In the genomic region with DNA sequence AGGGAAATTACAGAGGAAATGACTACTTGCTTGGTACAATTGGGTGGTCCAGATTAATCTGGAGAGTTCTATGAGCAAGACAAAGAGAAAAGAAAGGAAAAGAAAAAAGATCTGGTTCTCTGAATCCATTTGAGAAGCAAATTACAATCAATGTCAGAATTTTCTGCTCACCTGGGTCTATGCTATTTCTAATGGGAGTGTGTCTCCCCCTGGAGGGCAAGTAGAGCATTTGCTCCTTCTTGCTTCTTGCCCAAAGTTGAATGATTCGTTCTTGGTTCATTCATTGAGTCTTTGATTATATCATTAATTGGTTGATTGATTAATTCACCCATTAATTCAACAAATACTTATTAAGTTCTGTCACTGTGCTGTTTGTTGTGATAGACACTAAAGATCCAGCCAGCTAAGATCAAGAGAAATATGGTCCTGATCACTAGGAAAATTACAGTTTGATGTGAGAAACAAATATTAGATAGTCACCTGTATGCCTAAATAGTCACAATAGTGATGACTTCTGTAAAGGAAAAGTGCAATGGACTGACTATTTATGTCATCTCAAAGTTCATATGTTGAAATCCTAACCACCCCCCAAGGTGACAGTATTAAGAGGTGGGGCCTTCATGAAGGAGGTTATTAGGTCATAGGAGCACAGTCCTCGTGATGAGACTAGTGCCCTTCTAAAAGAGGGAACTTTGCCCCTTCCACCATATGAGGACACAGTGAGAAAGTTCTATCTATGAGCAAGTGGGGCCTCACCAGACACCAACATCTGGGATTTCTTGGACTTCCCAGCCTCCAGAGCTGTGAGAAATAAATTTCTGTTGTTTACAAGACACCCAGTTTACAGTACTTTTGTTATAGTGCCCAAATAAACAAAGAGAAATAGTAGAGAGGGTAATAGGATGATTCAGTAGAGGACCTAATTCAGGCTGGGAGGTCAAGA, we compare ENCODE assay signal across 9 cellular contexts. TPM values are rescaled to one million over a fixed set of nuclear protein-coding genes. Genes with fewer than 3 reads are reported as not detected.
DNase-seq lines count a peak whose midpoint lies in the region; FAIRE-seq and TF ChIP-seq lines count a peak whose summit lies in the region.
"Had no signal": no experiment of that assay in that cellular context is flagged by ENCODE, and none has a peak within 500 bp of the region (broad histone marks: within the 10 kb centered on the region; RNA-seq: fewer than 3 reads in every experiment).

No MANE protein-coding gene starts in this region.

- 34% methylated on average over 2 of the region's 2 CpGs for WGBS in hepatocyte (ENCODE audit: low lambda C conversion rate, missing lambda C conversion rate)

- H3K27ac ChIP-seq in Peyer's patch (no peak overlapping the region), astrocyte (ENCODE audit: low read depth, low read length) (no peak overlapping the region), hepatocyte (no peak overlapping the region)

- H3K4me1 ChIP-seq in Peyer's patch (no peaks in the 10 kb centered on the region), astrocyte (ENCODE audit: insufficient read depth, low read length) (no peaks in the 10 kb centered on the region), hepatocyte (ENCODE audit: insufficient read depth) (no peaks in the 10 kb centered on the region)

- H3K4me3 ChIP-seq in Peyer's patch, result no peak overlapping the region
- no peak overlapping the region for H3K4me3 ChIP-seq in astrocyte (ENCODE audit: insufficient read depth, low read depth, low read length)
- no peak overlapping the region for H3K4me3 ChIP-seq in hepatocyte

- no peaks in the 10 kb centered on the region for H4K20me1 ChIP-seq in astrocyte (ENCODE audit: insufficient read depth, low read length)
- no peaks in the 10 kb centered on the region for H4K20me1 ChIP-seq in hepatocyte (ENCODE audit: insufficient read depth, poor library complexity, severe bottlenecking)

- no peak for TF ChIP-seq POLR2A in Peyer's patch (IDR thresholded peaks at IDR 0.05)

- peaks cover 24% of the 10 kb centered on the region for H3K27me3 Mint-ChIP-seq in T-helper 2 cell treated with Interferon-gamma antibody and Interleukin-4, amounts not matched to agents 5 μg/mL and 100 μg/mL, for 36 hours (ENCODE audit: low read depth)
- peaks cover 10% of the 10 kb centered on the region for H3K27me3 Mint-ChIP-seq in astrocyte (ENCODE audit: low read depth, unreplicated experiment)

- peak; percentile 58 for FAIRE-seq in astrocyte (lab: Jason Lieb, UNC)

- no peaks in the 10 kb centered on the region for H3K36me3 Mint-ChIP-seq in T-helper 2 cell treated with Interferon-gamma antibody and Interleukin-4, amounts not matched to agents 5 μg/mL and 100 μg/mL, for 36 hours (ENCODE audit: low read depth)
- no peaks in the 10 kb centered on the region for H3K36me3 Mint-ChIP-seq in astrocyte (ENCODE audit: low read depth, unreplicated experiment)

- DNase-seq in T-helper 2 cell (peak in 3 of 5 experiments; percentile 28 to 77 (median 48)), HuH-7 (ENCODE audit: low spot score) (peak; percentile 79), Peyer's patch (no peak), astrocyte (ENCODE audit: low read depth) (peak; percentile 46), hepatocyte (ENCODE audit: low spot score) (peak; percentile 79), NK-92 (lab: John Stamatoyannopoulos, UW; ENCODE audit: unreplicated experiment) (no peak)
- no peak for DNase-seq in T-helper 2 cell treated with Interferon-gamma antibody and Interleukin-4, amounts not matched to agents 5 μg/mL and 100 μg/mL, for 36 hours (ENCODE audit: low spot score)
- DNase-seq in stimulated activated CD4-positive, alpha-beta T cell treated with anti-CD3 and anti-CD28 coated beads, Interleukin-2, amount 100 ng/mL, for 24 hours, result peak; percentile 18 to 63

- no peak overlapping the region for H3K4me2 ChIP-seq in astrocyte (ENCODE audit: low read length)
- H3K4me2 ChIP-seq in hepatocyte, result no peak overlapping the region

- H3K27me3 ChIP-seq in Peyer's patch (no peaks in the 10 kb centered on the region), astrocyte (ENCODE audit: insufficient read depth, low read length) (peaks cover 8% of the 10 kb centered on the region), hepatocyte (no peaks in the 10 kb centered on the region)

- H3K79me2 ChIP-seq in astrocyte (ENCODE audit: insufficient read depth, low read length) (no peaks in the 10 kb centered on the region), hepatocyte (no peaks in the 10 kb centered on the region)

- H3K9me3 ChIP-seq in Peyer's patch, result no peaks in the 10 kb centered on the region
- H3K9me3 ChIP-seq in astrocyte (ENCODE audit: insufficient read depth, low read depth, low read length), result no peaks in the 10 kb centered on the region
- H3K9me3 ChIP-seq in hepatocyte (ENCODE audit: low read depth), result no peaks in the 10 kb centered on the region

- no peak overlapping the region for H3K27ac Mint-ChIP-seq in T-helper 2 cell treated with Interferon-gamma antibody and Interleukin-4, amounts not matched to agents 5 μg/mL and 100 μg/mL, for 36 hours
- H3K27ac Mint-ChIP-seq in astrocyte (ENCODE audit: unreplicated experiment), result no peak overlapping the region

- H2AFZ ChIP-seq in astrocyte (ENCODE audit: low read depth, low read length) (no peak overlapping the region), hepatocyte (no peak overlapping the region)

- H3K9ac ChIP-seq in astrocyte (ENCODE audit: low read length), result no peak overlapping the region

- H3K36me3 ChIP-seq in Peyer's patch (no peaks in the 10 kb centered on the region), astrocyte (ENCODE audit: insufficient read depth, low read length) (no peaks in the 10 kb centered on the region), hepatocyte (replicated peaks; ENCODE audit: insufficient read depth, low read depth) (no peaks in the 10 kb centered on the region)

- no peaks in the 10 kb centered on the region for H3K9me3 Mint-ChIP-seq in T-helper 2 cell treated with Interferon-gamma antibody and Interleukin-4, amounts not matched to agents 5 μg/mL and 100 μg/mL, for 36 hours
- H3K9me3 Mint-ChIP-seq in astrocyte (ENCODE audit: unreplicated experiment), result no peaks in the 10 kb centered on the region

- TF ChIP-seq CTCF in Peyer's patch (IDR thresholded peaks at IDR 0.05) (peak; percentile 78 to 94 (median 90)), astrocyte (IDR thresholded peaks at IDR 0.05; ENCODE audit: insufficient read depth, low read depth, low read length) (peak; percentile 99), hepatocyte (IDR thresholded peaks at IDR 0.05; ENCODE audit: poor library complexity) (peak; percentile 88)

- H3K4me3 Mint-ChIP-seq in T-helper 2 cell treated with Interferon-gamma antibody and Interleukin-4, amounts not matched to agents 5 μg/mL and 100 μg/mL, for 36 hours, result no peak overlapping the region
- no peak overlapping the region for H3K4me3 Mint-ChIP-seq in astrocyte (ENCODE audit: unreplicated experiment)

- H3K4me1 Mint-ChIP-seq in T-helper 2 cell treated with Interferon-gamma antibody and Interleukin-4, amounts not matched to agents 5 μg/mL and 100 μg/mL, for 36 hours (ENCODE audit: low read depth), result peaks cover 2% of the 10 kb centered on the region
- no peaks in the 10 kb centered on the region for H3K4me1 Mint-ChIP-seq in astrocyte (ENCODE audit: low read depth, unreplicated experiment)

- H3K9me2 ChIP-seq in hepatocyte (replicated peaks; ENCODE audit: insufficient read depth), result no peaks in the 10 kb centered on the region

RNA-seq across cellular contexts. Expression of gene ASB8, which starts 8.0 kb away (rescaled TPM):
- total RNA-seq in Peyer's patch (10 to 100 TPM; 16.5 to 40.8 (median 33.7) TPM), astrocyte (25.1 and 29.9 TPM in 2 replicates), hepatocyte (22.4 and 27.2 TPM in 2 replicates)
- polyA plus RNA-seq in hepatocyte, result 24.8 and 29.0 TPM in 2 replicates

RNA-seq across cellular contexts. Expression of gene CCDC184, which starts 18.1 kb away (rescaled TPM):
- total RNA-seq in Peyer's patch, result under 1 TPM in 1 of 4 donors, not detected in 3; 0.40 TPM
- 3.3 and 3.5 TPM in 2 replicates for total RNA-seq in astrocyte
- total RNA-seq in hepatocyte, result 4.8 and 7.7 TPM in 2 replicates
- polyA plus RNA-seq in hepatocyte, result 13.8 and 19.4 TPM in 2 replicates

RNA-seq across cellular contexts. Expression of gene OR10AD1, which starts 37.7 kb away (rescaled TPM):
- total RNA-seq in Peyer's patch, result not detected
- total RNA-seq in astrocyte, result not detected in 2 replicates
- total RNA-seq in hepatocyte, result not detected in 2 replicates
- 0.29 TPM in 1 of 2 replicates, not detected in the other for polyA plus RNA-seq in hepatocyte
- polyA plus RNA-seq: thymus had no signal

RNA-seq across cellular contexts. Expression of gene PFKM, which starts 46.2 kb away (rescaled TPM):
- total RNA-seq in Peyer's patch, result 10 to 100 TPM in 3 of 4 donors, 1 to 10 TPM in 1; 10.0 to 38.0 (median 27.0) TPM
- total RNA-seq in astrocyte, result 69.7 and 80.3 TPM in 2 replicates
- 45.6 and 49.1 TPM in 2 replicates for total RNA-seq in hepatocyte
- 51.9 and 57.0 TPM in 2 replicates for polyA plus RNA-seq in hepatocyte

RNA-seq across cellular contexts. Expression of gene SENP1, which starts 59.5 kb away (rescaled TPM):
- total RNA-seq in Peyer's patch (10 to 100 TPM; 11.0 to 37.1 (median 16.9) TPM), astrocyte (13.6 and 14.1 TPM in 2 replicates), hepatocyte (14.4 and 16.9 TPM in 2 replicates)
- polyA plus RNA-seq in hepatocyte, result 3.9 and 5.0 TPM in 2 replicates

Comparison
In these comparisons a context has a peak if more than half of its experiments do, and no peak if none do; other contexts are left out.
1. DNase-seq: peak in T-helper 2 cell (3 of 5), HuH-7 (single experiment), astrocyte (single experiment), hepatocyte (single experiment) and stimulated activated CD4-positive, alpha-beta T cell treated with anti-CD3 and anti-CD28 coated beads, Interleukin-2, amount 100 ng/mL, for 24 hours (2 of 2); none in T-helper 2 cell treated with Interferon-gamma antibody and Interleukin-4, amounts not matched to agents 5 μg/mL and 100 μg/mL, for 36 hours (single experiment), Peyer's patch (0 of 3) and NK-92 (single experiment).
2. Peak in every context shown above with its lines, with median percentiles within 50 percentile points of each other: CTCF ChIP-seq.